8 cellular contexts compared by ENCODE assay signal in genomic region chr2:241506793-241507429, GRCh38. TPM values are rescaled to one million over a fixed set of nuclear protein-coding genes. Genes with fewer than 3 reads are reported as not detected.
DNase-seq lines count a peak whose midpoint lies in the region; ATAC-seq and TF ChIP-seq lines count a peak whose summit lies in the region.

No MANE protein-coding gene starts in this region.

- H4K8ac ChIP-seq in trophoblast cell (ENCODE audit: low read depth, low read length): no peak overlapping the region

- peak overlapping the region; percentile 95 for H3K4ac ChIP-seq in trophoblast cell (ENCODE audit: low read depth, low read length)

- H3K79me2 ChIP-seq in trophoblast cell (ENCODE audit: control insufficient read depth, insufficient read depth, low read length, poor library complexity): peaks cover 23% of the 10 kb centered on the region

- intact Hi-C loops in esophagus squamous epithelium (cut with DNase I): no loop called here

- TF ChIP-seq CTCF in RWPE2 (IDR thresholded peaks at IDR 0.05; ENCODE audit: poor library complexity, severe bottlenecking): no peak
- no peak for TF ChIP-seq CTCF in esophagus squamous epithelium (IDR thresholded peaks at IDR 0.05)

- peak overlapping the region; percentile 88 for H3K4me2 ChIP-seq in trophoblast cell (ENCODE audit: low read length)

- H3K23ac ChIP-seq in trophoblast cell (ENCODE audit: low read length): no peak overlapping the region

- no peak overlapping the region for H4K91ac ChIP-seq in trophoblast cell (ENCODE audit: low read depth, low read length)

- H3K9me3 ChIP-seq in RWPE2 (ENCODE audit: severe bottlenecking) (no peaks in the 10 kb centered on the region), esophagus squamous epithelium (no peaks in the 10 kb centered on the region), trophoblast cell (ENCODE audit: insufficient read depth, low read depth, low read length) (peaks cover 1% of the 10 kb centered on the region)

- no peak for TF ChIP-seq POLR2A in esophagus squamous epithelium (IDR thresholded peaks at IDR 0.05)

- H2BK120ac ChIP-seq in trophoblast cell (ENCODE audit: insufficient read depth, low read length, poor library complexity): no peak overlapping the region

- H3K27ac ChIP-seq in RWPE2 (ENCODE audit: poor library complexity, severe bottlenecking) (peak overlapping the region; percentile 64), esophagus squamous epithelium (peak overlapping the region; percentile 67 to 96 (median 88)), trophoblast cell (ENCODE audit: low read depth, low read length) (no peak overlapping the region)

- no peak overlapping the region for H2AK5ac ChIP-seq in trophoblast cell (ENCODE audit: low read length)

- H3K27me3 ChIP-seq in RWPE2 (ENCODE audit: insufficient read depth, poor library complexity, severe bottlenecking) (no peaks in the 10 kb centered on the region), esophagus squamous epithelium (no peaks in the 10 kb centered on the region), trophoblast cell (ENCODE audit: insufficient read depth, low read length) (no peaks in the 10 kb centered on the region)

- no peak overlapping the region for H4K12ac ChIP-seq in trophoblast cell (ENCODE audit: low read depth, low read length)

- H3K4me1 ChIP-seq in RWPE2 (ENCODE audit: insufficient read depth, poor library complexity, severe bottlenecking) (no peaks in the 10 kb centered on the region), esophagus squamous epithelium (peaks cover 6 to 51% (median 31%) of the 10 kb centered on the region in 3 donors), trophoblast cell (ENCODE audit: control insufficient read depth in 1 of 2, insufficient read depth in 2 of 2, low read length in 2 of 2) (peaks cover 16 to 19% of the 10 kb centered on the region in 2 experiments)

- no peak overlapping the region for H2AFZ ChIP-seq in trophoblast cell (ENCODE audit: insufficient read depth, low read length, poor library complexity)

- H3K9ac ChIP-seq in trophoblast cell (ENCODE audit: low read length): peak overlapping the region; percentile 84

- no peak overlapping the region for H2BK5ac ChIP-seq in trophoblast cell (ENCODE audit: low read depth, low read length, poor library complexity)

- peak; percentile 28 for DNase-seq in ELR (ENCODE audit: low read depth)
- DNase-seq in RWPE2 (ENCODE audit: low spot score): no peak
- no peak for DNase-seq in esophagus squamous epithelium (lab: John Stamatoyannopoulos, UW)
- peak in 1 of 2 donors; percentile 22 for DNase-seq in trophoblast cell
- no peak for DNase-seq in HPDE6-E6E7 (ENCODE audit: extremely low spot score)
- DNase-seq in inferior parietal cortex (ENCODE audit: extremely low spot score): no peak

- ATAC-seq in RWPE2 (ENCODE audit: low read depth): no peak
- ATAC-seq in HG03520 (IDR thresholded peaks at IDR 0.05; ENCODE audit: unreplicated experiment): no peak
- no peak for ATAC-seq in GM21737 (IDR thresholded peaks at IDR 0.05; ENCODE audit: unreplicated experiment)

- peaks cover 2% of the 10 kb centered on the region; the same call in 1 of the 2 replicates for H3K36me3 ChIP-seq in RWPE2 (ENCODE audit: low read depth)
- peaks cover 0 to 34% (median 0%) of the 10 kb centered on the region in 3 donors for H3K36me3 ChIP-seq in esophagus squamous epithelium
- peaks cover 8 to 10% of the 10 kb centered on the region in 2 experiments for H3K36me3 ChIP-seq in trophoblast cell (ENCODE audit: control insufficient read depth in 1 of 2, insufficient read depth in 2 of 2, low read length in 2 of 2)

- no peak overlapping the region for H2BK12ac ChIP-seq in trophoblast cell (ENCODE audit: low read length)

- H3K79me1 ChIP-seq in trophoblast cell (ENCODE audit: low read length): peaks cover 16% of the 10 kb centered on the region

- H3K18ac ChIP-seq in trophoblast cell (ENCODE audit: low read length): peak overlapping the region; percentile 57

- WGBS in esophagus squamous epithelium, 2 donors: 39 to 42% methylated on average over 10 to 15 of the region's 19 CpGs
- WGBS in trophoblast cell (ENCODE audit: extremely low coverage, insufficient coverage, insufficient read length): no CpG with 5 or more reads among the region's 19 CpGs

- peak overlapping the region; percentile 54 for H3K4me3 ChIP-seq in RWPE2 (ENCODE audit: severe bottlenecking)
- peak overlapping the region; percentile 72 to 100 (median 80) for H3K4me3 ChIP-seq in esophagus squamous epithelium
- H3K4me3 ChIP-seq in trophoblast cell (ENCODE audit: low read depth, low read length): peak overlapping the region; percentile 78

- H3K14ac ChIP-seq in trophoblast cell (ENCODE audit: low read length): no peak overlapping the region

RNA-seq across cellular contexts. Expression of gene STK25, which starts 1.5 kb away (rescaled TPM):
- total RNA-seq in esophagus squamous epithelium: 100 to 1,000 TPM; 137 to 156 (median 140) TPM
- polyA plus RNA-seq in trophoblast cell (2013): 96.3 and 98.3 TPM in 2 replicates

RNA-seq across cellular contexts. Expression of gene BOK, which starts 51.6 kb away (rescaled TPM):
- 10 to 100 TPM; 35.5 to 57.1 (median 51.2) TPM for total RNA-seq in esophagus squamous epithelium
- 46.7 and 48.1 TPM in 2 replicates for polyA plus RNA-seq in trophoblast cell (2013)
